Comparison of ENCODE assay signal across 24 cellular contexts in the genomic region with DNA sequence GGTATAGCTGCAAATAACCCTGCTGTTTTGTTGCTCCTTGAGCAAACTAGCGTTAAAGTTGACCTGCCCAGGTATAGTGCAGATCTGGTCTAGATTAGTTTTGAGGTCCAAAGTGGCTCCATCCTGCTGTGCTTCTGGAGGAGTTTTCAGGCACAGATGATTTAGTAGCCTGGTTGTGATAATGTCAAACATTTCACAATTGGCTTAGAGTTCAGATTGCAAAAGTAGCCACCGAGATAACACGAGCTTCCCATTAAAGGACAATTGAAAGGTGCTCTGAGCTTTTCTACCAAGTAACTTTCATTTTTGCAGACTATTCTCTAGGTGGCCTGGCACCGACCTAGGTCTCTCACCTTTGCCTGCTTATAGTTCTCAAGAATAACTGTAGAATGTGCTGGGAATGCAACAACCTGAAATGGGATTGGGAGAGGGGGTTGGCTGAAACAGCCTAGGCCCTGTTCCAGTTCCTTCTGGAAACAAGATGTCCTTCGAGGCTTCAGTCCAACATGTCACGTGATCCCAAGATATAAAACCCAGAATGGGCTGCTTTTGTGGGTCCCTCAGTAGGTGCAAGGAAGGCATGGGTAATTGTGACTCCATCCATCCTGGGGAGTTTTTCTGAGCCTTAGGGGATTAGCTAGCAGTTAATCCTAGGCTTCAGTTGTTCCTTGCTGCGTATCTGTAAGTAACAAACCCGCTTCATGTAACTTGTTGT.
"Had no signal": no experiment of that assay in that cellular context is flagged by ENCODE, and none has a peak within 500 bp of the region (broad histone marks: within the 10 kb centered on the region; RNA-seq: fewer than 3 reads in every experiment).

No MANE protein-coding gene starts in this region.

- H3K36me3 ChIP-seq: brain microvascular endothelial cell, cardiac muscle cell had no signal

- H3K4me3 ChIP-seq: cardiac muscle cell had no signal

- DNase-seq: activated B cell treated with CpG ODN at 0.5 μM for 24 hours; activated CD4-positive, alpha-beta memory T cell treated with anti-CD3 and anti-CD28 coated beads for 36 hours; activated CD4-positive, alpha-beta T cell treated with anti-CD3 and anti-CD28 coated beads for 1 hour; activated CD4-positive, alpha-beta T cell treated with anti-CD3 and anti-CD28 coated beads, Interleukin-2, amount 10 ng/mL, durations not matched to agents 24 days and 14 days; activated CD8-positive, alpha-beta memory T cell treated with anti-CD3 and anti-CD28 coated beads for 24 hours; activated effector memory CD4-positive, alpha-beta T cell treated with anti-CD3 and anti-CD28 coated beads, Interleukin-2, amount 50 U/mL, for 16 hours; activated naive CD4-positive, alpha-beta T cell treated with anti-CD3 and anti-CD28 coated beads for 36 hours; activated T-cell treated with anti-CD3 and anti-CD28 coated beads, Interleukin-2, amount 50 U/mL, for 4 hours; brain microvascular endothelial cell; Kasumi-1; NCI-H1048; NCI-H146; NCI-H187 treated with DMSO at 0.1 percent for 48 hours; NCI-H2081 treated with DMSO at 0.1 percent for 48 hours; NCI-H2227 treated with DMSO at 0.1 percent for 48 hours; NCI-H446 treated with DMSO at 0.1 percent for 48 hours; NCI-H524 treated with DMSO at 0.1 percent for 48 hours; NCI-H748 treated with DMSO at 0.1 percent for 48 hours; NK-92 treated with Interleukin-12 subunit alpha and Interleukin-12 subunit beta, amount 100 ng/mL, for 24 hours; OCI-M1; SHP77 treated with DMSO at 0.1 percent for 48 hours; T-helper 17 cell; T-helper 9 cell had no signal

- ATAC-seq: activated T-cell treated with anti-CD3 and anti-CD28 coated beads, Interleukin-2, amount 50 U/mL, for 4 hours; T-helper 17 cell had no signal

- H3K27ac ChIP-seq: brain microvascular endothelial cell, cardiac muscle cell had no signal

- H3K27me3 ChIP-seq: brain microvascular endothelial cell, cardiac muscle cell had no signal
